1 cellular context compared by ENCODE assay signal in the genomic region with DNA sequence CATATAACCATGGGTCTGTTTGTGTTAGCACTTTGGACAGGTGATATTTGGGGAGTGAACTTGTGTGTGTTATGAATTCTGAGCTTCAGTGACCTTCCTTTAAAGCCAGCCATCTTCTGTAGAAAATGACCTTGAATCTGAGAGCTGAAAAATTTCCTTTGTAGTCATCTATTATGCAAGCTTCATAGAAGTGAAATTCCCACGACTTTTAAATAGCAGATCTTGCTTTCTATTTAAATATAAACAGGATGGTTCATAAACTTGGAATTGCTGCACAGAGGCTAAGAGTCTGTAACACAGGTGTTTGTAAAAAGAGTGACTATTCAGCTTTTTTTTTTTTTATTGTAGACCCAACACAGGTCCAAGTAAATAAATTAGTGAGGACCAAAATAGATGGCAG.
TF ChIP-seq lines count a peak whose summit lies in the region.

No MANE protein-coding gene starts in this region.

TF ChIP-seq in IMR-90, 13 proteins besides CTCF, POLR2A, EP300 and RAD21 (continued from another document):
- no peak for TF ChIP-seq NFE2L2 (IDR thresholded peaks at IDR 0.05; ENCODE audit: low read depth, low read length)
- TF ChIP-seq, protein P1, sequence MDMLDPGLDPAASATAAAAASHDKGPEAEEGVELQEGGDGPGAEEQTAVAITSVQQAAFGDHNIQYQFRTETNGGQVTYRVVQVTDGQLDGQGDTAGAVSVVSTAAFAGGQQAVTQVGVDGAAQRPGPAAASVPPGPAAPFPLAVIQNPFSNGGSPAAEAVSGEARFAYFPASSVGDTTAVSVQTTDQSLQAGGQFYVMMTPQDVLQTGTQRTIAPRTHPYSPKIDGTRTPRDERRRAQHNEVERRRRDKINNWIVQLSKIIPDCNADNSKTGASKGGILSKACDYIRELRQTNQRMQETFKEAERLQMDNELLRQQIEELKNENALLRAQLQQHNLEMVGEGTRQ (IDR thresholded peaks at IDR 0.05; ENCODE audit: low read depth, low read length), result no peak
- no peak for TF ChIP-seq MAFK (IDR thresholded peaks at IDR 0.05; ENCODE audit: low read depth, low read length)
- TF ChIP-seq RFX5 (IDR thresholded peaks at IDR 0.05; ENCODE audit: low read depth, low read length), result no peak
- no peak for TF ChIP-seq MAZ (IDR thresholded peaks at IDR 0.05; ENCODE audit: borderline replicate concordance, low read depth, low read length)
TF ChIP-seq in IMR-90: peak in this region for 0.
